In genomic region chr2:63049291-63050185, GRCh38 we compare ENCODE assay signal across 8 cellular contexts. TPM values are rescaled to one million over a fixed set of nuclear protein-coding genes. Genes with fewer than 3 reads are reported as not detected.
A peak's percentile ranks its signal among the peaks of the same experiment; 100 is the strongest.
DNase-seq lines count a peak whose midpoint lies in the region; ATAC-seq and TF ChIP-seq lines count a peak whose summit lies in the region.

No MANE protein-coding gene starts in this region.

- H3K4me3 ChIP-seq in NT2/D1 (ENCODE audit: insufficient read length, low read depth) = peak overlapping the region; percentile 37

- peaks cover 17% of the 10 kb centered on the region for H3K36me3 Mint-ChIP-seq in neural crest cell (ENCODE audit: low read depth)

- TF ChIP-seq CTCF in neural crest cell (conservative IDR thresholded peaks at IDR 0.05) = no peak

- no peak for ATAC-seq in GM21390 (IDR thresholded peaks at IDR 0.05; ENCODE audit: unreplicated experiment)

- peaks cover 55% of the 10 kb centered on the region for H3K4me1 Mint-ChIP-seq in neural crest cell

- H3K27me3 ChIP-seq in NT2/D1 (ENCODE audit: insufficient read depth, insufficient read length) = peaks cover 96% of the 10 kb centered on the region

- H3K9me3 Mint-ChIP-seq in neural crest cell = no peaks in the 10 kb centered on the region

- H3K9ac ChIP-seq in NT2/D1 (ENCODE audit: insufficient read length, low read depth) = no peak overlapping the region

- peak; percentile 69 for DNase-seq in NCI-H2171 treated with DMSO at 0.1 percent for 48 hours (lab: John Stamatoyannopoulos, UW)
- DNase-seq in NCI-H2171 (lab: John Stamatoyannopoulos, UW) = no peak
- DNase-seq in NT2/D1 (ENCODE audit: low read depth, low spot score) = no peak
- peak; percentile 33 for DNase-seq in dermis blood vessel endothelial cell
- peak; percentile 18 for DNase-seq in neural crest cell (ENCODE audit: low read depth, low spot score)
- DNase-seq in stimulated activated CD4-positive, alpha-beta T cell treated with anti-CD3 and anti-CD28 coated beads, Interleukin-1b, Interleukin-23, amount 100 ng/mL, for 48 hours = no peak
- DNase-seq in HCEC 1CT = no peak

- H3K27me3 Mint-ChIP-seq in neural crest cell (ENCODE audit: low read depth) = peaks cover 96% of the 10 kb centered on the region

- H3K36me3 ChIP-seq in NT2/D1 (ENCODE audit: insufficient read depth, insufficient read length, low read length) = no peaks in the 10 kb centered on the region

- peak overlapping the region; percentile 38 for H3K27ac Mint-ChIP-seq in neural crest cell (ENCODE audit: unreplicated experiment)

- peaks cover 9% of the 10 kb centered on the region for H3K4me1 ChIP-seq in NT2/D1 (ENCODE audit: insufficient read depth, insufficient read length)

- H3K4me3 Mint-ChIP-seq in neural crest cell = peak overlapping the region; percentile 88

- no peaks in the 10 kb centered on the region for H3K9me3 ChIP-seq in NT2/D1 (ENCODE audit: insufficient read depth, low read length)

RNA-seq across cellular contexts. Expression of gene OTX1, which starts 1.1 kb away (rescaled TPM):
- total RNA-seq in dermis blood vessel endothelial cell = 0.34 TPM in 1 of 2 replicates, not detected in the other
- 12.4 and 15.1 TPM in 2 replicates for total RNA-seq in neural crest cell

Comparison
In these comparisons a context has a peak if more than half of its experiments do, and no peak if none do; other contexts are left out.
1. DNase-seq: peak in NCI-H2171 treated with DMSO at 0.1 percent for 48 hours (single experiment), dermis blood vessel endothelial cell (single experiment) and neural crest cell (single experiment); none in NCI-H2171 (single experiment), NT2/D1 (single experiment), stimulated activated CD4-positive, alpha-beta T cell treated with anti-CD3 and anti-CD28 coated beads, Interleukin-1b, Interleukin-23, amount 100 ng/mL, for 48 hours (single experiment) and HCEC 1CT (single experiment).